ENCODE assay signal across 2 cellular contexts in the genomic region with DNA sequence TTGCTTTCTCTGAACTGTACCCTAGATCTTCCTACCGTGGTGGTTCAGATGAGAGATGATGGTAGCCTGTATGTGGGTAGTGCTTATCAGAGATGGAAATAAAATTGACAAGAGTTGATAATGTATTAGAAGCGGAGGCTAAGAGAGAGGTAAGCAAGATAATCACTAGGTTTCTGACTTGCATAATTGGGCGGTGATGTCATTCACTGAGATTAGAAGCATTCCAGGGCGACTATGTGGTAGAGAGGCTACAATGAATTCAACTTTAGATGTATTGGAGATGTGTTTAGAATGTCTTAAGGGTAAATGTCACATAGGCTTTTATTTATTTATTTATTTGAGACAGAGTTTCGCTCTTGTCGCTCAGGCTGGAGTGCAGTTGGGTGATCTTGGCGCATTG.
A peak's percentile ranks its signal among the peaks of the same experiment; 100 is the strongest.
TF ChIP-seq lines count a peak whose summit lies in the region.

No MANE protein-coding gene starts in this region.

TF ChIP-seq in GM23338, 12 proteins besides CTCF, POLR2A, EP300 and RAD21:
- TF ChIP-seq, protein P1, sequence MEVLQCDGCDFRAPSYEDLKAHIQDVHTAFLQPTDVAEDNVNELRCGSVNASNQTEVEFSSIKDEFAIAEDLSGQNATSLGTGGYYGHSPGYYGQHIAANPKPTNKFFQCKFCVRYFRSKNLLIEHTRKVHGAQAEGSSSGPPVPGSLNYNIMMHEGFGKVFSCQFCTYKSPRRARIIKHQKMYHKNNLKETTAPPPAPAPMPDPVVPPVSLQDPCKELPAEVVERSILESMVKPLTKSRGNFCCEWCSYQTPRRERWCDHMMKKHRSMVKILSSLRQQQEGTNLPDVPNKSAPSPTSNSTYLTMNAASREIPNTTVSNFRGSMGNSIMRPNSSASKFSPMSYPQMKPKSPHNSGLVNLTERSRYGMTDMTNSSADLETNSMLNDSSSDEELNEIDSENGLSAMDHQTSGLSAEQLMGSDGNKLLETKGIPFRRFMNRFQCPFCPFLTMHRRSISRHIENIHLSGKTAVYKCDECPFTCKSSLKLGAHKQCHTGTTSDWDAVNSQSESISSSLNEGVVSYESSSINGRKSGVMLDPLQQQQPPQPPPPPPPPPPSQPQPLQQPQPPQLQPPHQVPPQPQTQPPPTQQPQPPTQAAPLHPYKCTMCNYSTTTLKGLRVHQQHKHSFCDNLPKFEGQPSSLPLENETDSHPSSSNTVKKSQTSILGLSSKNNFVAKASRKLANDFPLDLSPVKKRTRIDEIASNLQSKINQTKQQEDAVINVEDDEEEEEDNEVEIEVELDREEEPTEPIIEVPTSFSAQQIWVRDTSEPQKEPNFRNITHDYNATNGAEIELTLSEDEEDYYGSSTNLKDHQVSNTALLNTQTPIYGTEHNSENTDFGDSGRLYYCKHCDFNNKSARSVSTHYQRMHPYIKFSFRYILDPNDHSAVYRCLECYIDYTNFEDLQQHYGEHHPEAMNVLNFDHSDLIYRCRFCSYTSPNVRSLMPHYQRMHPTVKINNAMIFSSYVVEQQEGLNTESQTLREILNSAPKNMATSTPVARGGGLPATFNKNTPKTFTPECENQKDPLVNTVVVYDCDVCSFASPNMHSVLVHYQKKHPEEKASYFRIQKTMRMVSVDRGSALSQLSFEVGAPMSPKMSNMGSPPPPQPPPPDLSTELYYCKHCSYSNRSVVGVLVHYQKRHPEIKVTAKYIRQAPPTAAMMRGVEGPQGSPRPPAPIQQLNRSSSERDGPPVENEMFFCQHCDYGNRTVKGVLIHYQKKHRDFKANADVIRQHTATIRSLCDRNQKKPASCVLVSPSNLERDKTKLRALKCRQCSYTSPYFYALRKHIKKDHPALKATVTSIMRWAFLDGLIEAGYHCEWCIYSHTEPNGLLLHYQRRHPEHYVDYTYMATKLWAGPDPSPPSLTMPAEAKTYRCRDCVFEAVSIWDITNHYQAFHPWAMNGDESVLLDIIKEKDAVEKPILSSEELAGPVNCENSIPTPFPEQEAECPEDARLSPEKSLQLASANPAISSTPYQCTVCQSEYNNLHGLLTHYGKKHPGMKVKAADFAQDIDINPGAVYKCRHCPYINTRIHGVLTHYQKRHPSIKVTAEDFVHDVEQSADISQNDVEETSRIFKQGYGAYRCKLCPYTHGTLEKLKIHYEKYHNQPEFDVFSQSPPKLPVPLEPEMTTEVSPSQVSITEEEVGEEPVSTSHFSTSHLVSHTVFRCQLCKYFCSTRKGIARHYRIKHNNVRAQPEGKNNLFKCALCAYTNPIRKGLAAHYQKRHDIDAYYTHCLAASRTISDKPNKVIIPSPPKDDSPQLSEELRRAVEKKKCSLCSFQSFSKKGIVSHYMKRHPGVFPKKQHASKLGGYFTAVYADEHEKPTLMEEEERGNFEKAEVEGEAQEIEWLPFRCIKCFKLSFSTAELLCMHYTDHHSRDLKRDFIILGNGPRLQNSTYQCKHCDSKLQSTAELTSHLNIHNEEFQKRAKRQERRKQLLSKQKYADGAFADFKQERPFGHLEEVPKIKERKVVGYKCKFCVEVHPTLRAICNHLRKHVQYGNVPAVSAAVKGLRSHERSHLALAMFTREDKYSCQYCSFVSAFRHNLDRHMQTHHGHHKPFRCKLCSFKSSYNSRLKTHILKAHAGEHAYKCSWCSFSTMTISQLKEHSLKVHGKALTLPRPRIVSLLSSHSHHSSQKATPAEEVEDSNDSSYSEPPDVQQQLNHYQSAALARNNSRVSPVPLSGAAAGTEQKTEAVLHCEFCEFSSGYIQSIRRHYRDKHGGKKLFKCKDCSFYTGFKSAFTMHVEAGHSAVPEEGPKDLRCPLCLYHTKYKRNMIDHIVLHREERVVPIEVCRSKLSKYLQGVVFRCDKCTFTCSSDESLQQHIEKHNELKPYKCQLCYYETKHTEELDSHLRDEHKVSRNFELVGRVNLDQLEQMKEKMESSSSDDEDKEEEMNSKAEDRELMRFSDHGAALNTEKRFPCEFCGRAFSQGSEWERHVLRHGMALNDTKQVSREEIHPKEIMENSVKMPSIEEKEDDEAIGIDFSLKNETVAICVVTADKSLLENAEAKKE (CRISPR knock-in tag; IDR thresholded peaks at IDR 0.05) = no peak

TF ChIP-seq in SK-N-SH, 30 proteins besides CTCF, POLR2A, EP300 and RAD21:
- TF ChIP-seq, protein P2, sequence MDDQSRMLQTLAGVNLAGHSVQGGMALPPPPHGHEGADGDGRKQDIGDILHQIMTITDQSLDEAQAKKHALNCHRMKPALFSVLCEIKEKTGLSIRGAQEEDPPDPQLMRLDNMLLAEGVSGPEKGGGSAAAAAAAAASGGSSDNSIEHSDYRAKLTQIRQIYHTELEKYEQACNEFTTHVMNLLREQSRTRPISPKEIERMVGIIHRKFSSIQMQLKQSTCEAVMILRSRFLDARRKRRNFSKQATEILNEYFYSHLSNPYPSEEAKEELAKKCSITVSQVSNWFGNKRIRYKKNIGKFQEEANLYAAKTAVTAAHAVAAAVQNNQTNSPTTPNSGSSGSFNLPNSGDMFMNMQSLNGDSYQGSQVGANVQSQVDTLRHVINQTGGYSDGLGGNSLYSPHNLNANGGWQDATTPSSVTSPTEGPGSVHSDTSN (IDR thresholded peaks at IDR 0.05) = no peak
- TF ChIP-seq MEF2A (IDR thresholded peaks at IDR 0.05; ENCODE audit: borderline replicate concordance, low read depth) = peak; percentile 23; the same call in 1 of the 2 replicates
